Comparison of ENCODE assay signal across 19 cellular contexts in the genomic region with DNA sequence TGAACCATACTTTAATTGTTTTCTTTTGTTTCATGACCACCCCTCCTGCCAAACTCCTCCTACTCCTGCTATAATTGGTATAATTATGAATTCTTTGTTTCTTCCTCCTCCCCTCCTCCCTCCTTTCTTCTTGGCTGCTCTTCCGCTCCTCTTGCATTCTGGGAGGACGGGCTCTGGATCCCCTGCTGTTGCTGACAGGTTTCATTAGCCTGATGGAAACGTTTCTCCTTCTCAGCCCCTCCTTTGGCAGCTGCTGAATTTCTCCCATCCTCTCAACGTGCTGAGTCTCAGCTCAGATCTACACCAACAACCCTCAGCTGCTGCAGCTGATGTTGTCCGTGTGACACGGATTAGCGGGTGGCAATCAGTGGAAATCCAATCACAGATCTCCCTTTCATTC.
DNase-seq lines count a peak whose midpoint lies in the region; ATAC-seq and TF ChIP-seq lines count a peak whose summit lies in the region.
"Had no signal": no experiment of that assay in that cellular context is flagged by ENCODE, and none has a peak within 500 bp of the region (broad histone marks: within the 10 kb centered on the region; RNA-seq: fewer than 3 reads in every experiment).

No MANE protein-coding gene starts in this region.

- no peak for ATAC-seq in HG03196 (IDR thresholded peaks at IDR 0.05; ENCODE audit: unreplicated experiment)
- ATAC-seq in HG03139 (IDR thresholded peaks at IDR 0.05; ENCODE audit: unreplicated experiment) = no peak
- ATAC-seq: activated CD8-positive, alpha-beta memory T cell treated with anti-CD3 and anti-CD28 coated beads, Interleukin-2, amount 10 ng/mL, durations not matched to agents 7 days and 5 days had no signal

- H3K14ac ChIP-seq in neuronal stem cell (ENCODE audit: low read length) = no peak overlapping the region

- DNase-seq in NCI-H2107 treated with DMSO at 0.1 percent for 48 hours (lab: John Stamatoyannopoulos, UW; ENCODE audit: unreplicated experiment) (peak; percentile 62), NCI-H2107 (lab: John Stamatoyannopoulos, UW) (no peak), NCI-H146 (lab: John Stamatoyannopoulos, UW) (peak; percentile 93), cerebellum (ENCODE audit: low spot score) (peak; percentile 82), neuronal stem cell (ENCODE audit: low spot score) (no peak), uterus (no peak)
- DNase-seq: activated CD4-positive, CD25-positive, alpha-beta regulatory T cell; activated CD8-positive, alpha-beta memory T cell treated with anti-CD3 and anti-CD28 coated beads, Interleukin-2, amount 10 ng/mL, durations not matched to agents 7 days and 5 days; activated naive CD4-positive, alpha-beta T cell; Calu3; KBM-7; NCI-H1694 treated with DMSO at 0.1 percent for 48 hours; PC-9; stimulated activated naive CD4-positive, alpha-beta T cell; T-helper 1 cell had no signal

- no CpG with 5 or more reads among the region's 7 CpGs for WGBS in neuronal stem cell (ENCODE audit: extremely low coverage in 2 of 2, insufficient read length in 2 of 2, insufficient replicate concordance in 1 of 2), 2 donors

- H3K23ac ChIP-seq in neuronal stem cell (ENCODE audit: low read depth, low read length, poor library complexity) = no peak overlapping the region

- TF ChIP-seq CTCF in uterus (IDR thresholded peaks at IDR 0.05) = no peak

- H2BK5ac ChIP-seq in neuronal stem cell (ENCODE audit: low read length) = no peak overlapping the region

- no peak overlapping the region for H3K9ac ChIP-seq in neuronal stem cell (ENCODE audit: low read depth, low read length, poor library complexity)

- H3K4me3 ChIP-seq in neuronal stem cell (ENCODE audit: low read length in 2 of 2) (no peak overlapping the region), uterus (no peak overlapping the region)
- H3K4me3 ChIP-seq: PC-9 had no signal

- H2BK120ac ChIP-seq in neuronal stem cell (ENCODE audit: low read depth, low read length) = no peak overlapping the region

- H3K9me3 ChIP-seq in neuronal stem cell (replicated peaks in 1 of 2; ENCODE audit: control insufficient read depth in 2 of 2, insufficient read depth in 1 of 2, low read depth in 1 of 2, low read length in 2 of 2) (no peaks in the 10 kb centered on the region), uterus (no peaks in the 10 kb centered on the region)
- H3K9me3 ChIP-seq: neutrophil had no signal

- H3K4ac ChIP-seq in neuronal stem cell (ENCODE audit: low read length) = no peak overlapping the region

- H3K36me3 ChIP-seq in neuronal stem cell (replicated peaks in 1 of 2; ENCODE audit: control insufficient read depth in 2 of 2, insufficient read depth in 2 of 2, low read length in 2 of 2) = no peaks in the 10 kb centered on the region
- no peaks in the 10 kb centered on the region for H3K36me3 ChIP-seq in uterus
- H3K36me3 ChIP-seq: neutrophil had no signal

- H2BK15ac ChIP-seq in neuronal stem cell (ENCODE audit: low read length) = no peak overlapping the region

- H4K91ac ChIP-seq in neuronal stem cell (ENCODE audit: low read depth, low read length, poor library complexity) = no peak overlapping the region

- H3K4me1 ChIP-seq in neuronal stem cell (ENCODE audit: control insufficient read depth in 2 of 2, insufficient read depth in 1 of 2, low read depth in 1 of 2, low read length in 2 of 2) (peaks cover 0 to 2% of the 10 kb centered on the region in 2 donors), uterus (no peaks in the 10 kb centered on the region)

- H3K27ac ChIP-seq in neuronal stem cell (replicated peaks; ENCODE audit: low read length) = no peak overlapping the region
- no peak overlapping the region for H3K27ac ChIP-seq in uterus
- H3K27ac ChIP-seq: neutrophil, PC-9, skin epidermis had no signal

- H3K27me3 ChIP-seq in neuronal stem cell (ENCODE audit: control insufficient read depth in 3 of 3, insufficient read depth in 3 of 3, low read depth in 1 of 3, low read length in 3 of 3) (no peaks in the 10 kb centered on the region), uterus (no peaks in the 10 kb centered on the region)

- H3K4me2 ChIP-seq in neuronal stem cell (ENCODE audit: insufficient read depth, low read length, poor library complexity, severe bottlenecking) = no peak overlapping the region
- H3K4me2 ChIP-seq: PC-9 had no signal

- H2AK5ac ChIP-seq in neuronal stem cell (ENCODE audit: low read depth, low read length) = no peak overlapping the region

- no peak overlapping the region for H2BK12ac ChIP-seq in neuronal stem cell (ENCODE audit: low read length)

- no peak overlapping the region for H4K8ac ChIP-seq in neuronal stem cell (ENCODE audit: low read depth, low read length)

- no peak overlapping the region for H3K18ac ChIP-seq in neuronal stem cell (ENCODE audit: low read length)

- H2AFZ ChIP-seq in neuronal stem cell (ENCODE audit: low read length) = peak overlapping the region; percentile 39
- H2AFZ ChIP-seq: PC-9 had no signal

- intact Hi-C loops in uterus (cut with DNase I; ENCODE audit: low total_unique reads) = no loop called here

- no peaks in the 10 kb centered on the region for H3K79me1 ChIP-seq in neuronal stem cell (ENCODE audit: low read depth, low read length)

- TF ChIP-seq POLR2A in uterus (IDR thresholded peaks at IDR 0.05) = no peak

Comparison
In these comparisons a context has a peak if more than half of its experiments do, and no peak if none do; other contexts are left out.
1. DNase-seq: peak in NCI-H2107 treated with DMSO at 0.1 percent for 48 hours (single experiment), NCI-H146 (single experiment) and cerebellum (single experiment); none in NCI-H2107 (single experiment), neuronal stem cell (single experiment) and uterus (0 of 2).